In genomic region chr3:69322512-69322911, GRCh38 we compare ENCODE assay signal across 8 cellular contexts.
DNase-seq lines count a peak whose midpoint lies in the region; ATAC-seq and TF ChIP-seq lines count a peak whose summit lies in the region.
"Not testable (repeated sequence)": the region's sequence is repeated elsewhere in the genome, so short reads cannot be mapped to it uniquely, and the experiment has no call there.

No MANE protein-coding gene starts in this region.

- H3K27ac ChIP-seq in OCI-LY1 (ENCODE audit: low read depth, low read length, poor library complexity, severe bottlenecking) (peak overlapping the region; percentile 33), heart left ventricle (peak overlapping the region in 9 of 12 donors; percentile 8 to 93 (median 83)), right atrium auricular region (peak overlapping the region; percentile 37 to 70), temporal lobe (ENCODE audit: low read depth, low read length) (peak overlapping the region; percentile 100)

- H3K4me2 ChIP-seq in OCI-LY1 (ENCODE audit: low read length): not testable (repeated sequence)

- not testable (repeated sequence) for H3K36me3 Mint-ChIP-seq in Caco-2 (ENCODE audit: insufficient read depth, unreplicated experiment); activated T-helper 1 cell treated with anti-CD3 and anti-CD28 coated beads, Interleukin-12 subunit alpha, Interleukin-12 subunit beta, Interleukin-2, Interleukin-4 antibody, amounts not matched to agents 30 ng/mL and 10 ng/mL and 1 ng/mL, durations not matched to agents 14 hours and 24 hours and 36 hours (ENCODE audit: low read depth)
- peaks cover 10% of the 10 kb centered on the region for H3K36me3 Mint-ChIP-seq in MCF 10A (ENCODE audit: insufficient read depth, unreplicated experiment)
- peaks cover 34% of the 10 kb centered on the region for H3K36me3 Mint-ChIP-seq in dendritic cell treated with granulocyte-macrophage colony-stimulating factor and Interleukin-4, amounts not matched to agents 40 ng/mL and 50 ng/mL, for 4 days (ENCODE audit: low read depth)

- H3K27ac Mint-ChIP-seq in Caco-2 (ENCODE audit: unreplicated experiment): peak overlapping the region; percentile 59
- peak overlapping the region; percentile 4 for H3K27ac Mint-ChIP-seq in activated T-helper 1 cell treated with anti-CD3 and anti-CD28 coated beads, Interleukin-12 subunit alpha, Interleukin-12 subunit beta, Interleukin-2, Interleukin-4 antibody, amounts not matched to agents 30 ng/mL and 10 ng/mL and 1 ng/mL, durations not matched to agents 14 hours and 24 hours and 36 hours
- H3K27ac Mint-ChIP-seq in MCF 10A (ENCODE audit: low read depth, unreplicated experiment): peak overlapping the region; percentile 81
- peak overlapping the region; percentile 98 for H3K27ac Mint-ChIP-seq in dendritic cell treated with granulocyte-macrophage colony-stimulating factor and Interleukin-4, amounts not matched to agents 40 ng/mL and 50 ng/mL, for 4 days

- H3K9ac ChIP-seq in OCI-LY1 (ENCODE audit: low read length): not testable (repeated sequence)

- intact Hi-C loops in Caco-2 (cut with micrococcal nuclease; ENCODE audit: unreplicated experiment): loop anchor here (5.0 kb wide), 2 partner anchors 160 to 350 kb away; no protein-coding TSS in a partner anchor
- intact Hi-C loops in activated T-helper 1 cell treated with anti-CD3 and anti-CD28 coated beads, Interleukin-12 subunit alpha, Interleukin-12 subunit beta, Interleukin-2, Interleukin-4 antibody, amounts not matched to agents 30 ng/mL and 10 ng/mL and 1 ng/mL, durations not matched to agents 14 hours and 24 hours and 36 hours (cut with micrococcal nuclease): loop anchor here (5.0 to 10.0 kb wide), 2 partner anchors 220 to 622 kb away; no protein-coding TSS in a partner anchor
- intact Hi-C loops in MCF 10A (cut with micrococcal nuclease): not testable (repeated sequence)
- intact Hi-C loops in dendritic cell treated with granulocyte-macrophage colony-stimulating factor and Interleukin-4, amounts not matched to agents 40 ng/mL and 50 ng/mL, for 4 days (cut with micrococcal nuclease): loop anchor here (5.0 to 10.0 kb wide), 2 partner anchors 65 to 238 kb away; partner anchors contain the start of genes ARL6IP5, FRMD4B and UBA3
- intact Hi-C loops in heart left ventricle (cut with DNase I): loop anchor here in 8 of 10 donors (2.0 to 10.0 kb wide), 8 partner anchors 62 to 352 kb away; partner anchors contain the start of gene FRMD4B (in 1 of the 8)

- H3K9me3 ChIP-seq in Caco-2; OCI-LY1 (ENCODE audit: low read length); heart left ventricle; right atrium auricular region: not testable (repeated sequence)

- not testable (repeated sequence) for H2AFZ ChIP-seq in OCI-LY1 (ENCODE audit: low read length)

- H3K27me3 Mint-ChIP-seq in Caco-2 (ENCODE audit: insufficient read depth, unreplicated experiment); activated T-helper 1 cell treated with anti-CD3 and anti-CD28 coated beads, Interleukin-12 subunit alpha, Interleukin-12 subunit beta, Interleukin-2, Interleukin-4 antibody, amounts not matched to agents 30 ng/mL and 10 ng/mL and 1 ng/mL, durations not matched to agents 14 hours and 24 hours and 36 hours (ENCODE audit: insufficient read depth); MCF 10A (ENCODE audit: insufficient read depth, unreplicated experiment); dendritic cell treated with granulocyte-macrophage colony-stimulating factor and Interleukin-4, amounts not matched to agents 40 ng/mL and 50 ng/mL, for 4 days: not testable (repeated sequence)

- not testable (repeated sequence) for TF ChIP-seq POLR2A in heart left ventricle (IDR thresholded peaks at IDR 0.05)

- H3K4me3 Mint-ChIP-seq in Caco-2 (ENCODE audit: unreplicated experiment): peak overlapping the region; percentile 43
- not testable (repeated sequence) for H3K4me3 Mint-ChIP-seq in activated T-helper 1 cell treated with anti-CD3 and anti-CD28 coated beads, Interleukin-12 subunit alpha, Interleukin-12 subunit beta, Interleukin-2, Interleukin-4 antibody, amounts not matched to agents 30 ng/mL and 10 ng/mL and 1 ng/mL, durations not matched to agents 14 hours and 24 hours and 36 hours; MCF 10A (ENCODE audit: unreplicated experiment); dendritic cell treated with granulocyte-macrophage colony-stimulating factor and Interleukin-4, amounts not matched to agents 40 ng/mL and 50 ng/mL, for 4 days

- not testable (repeated sequence) for ATAC-seq in heart left ventricle

- not testable (repeated sequence) for H3K9me3 Mint-ChIP-seq in Caco-2 (ENCODE audit: unreplicated experiment); activated T-helper 1 cell treated with anti-CD3 and anti-CD28 coated beads, Interleukin-12 subunit alpha, Interleukin-12 subunit beta, Interleukin-2, Interleukin-4 antibody, amounts not matched to agents 30 ng/mL and 10 ng/mL and 1 ng/mL, durations not matched to agents 14 hours and 24 hours and 36 hours; MCF 10A (ENCODE audit: unreplicated experiment); dendritic cell treated with granulocyte-macrophage colony-stimulating factor and Interleukin-4, amounts not matched to agents 40 ng/mL and 50 ng/mL, for 4 days

- H4K20me1 ChIP-seq in OCI-LY1 (ENCODE audit: insufficient read depth, low read length): not testable (repeated sequence)

- peaks cover 21% of the 10 kb centered on the region for H3K4me1 Mint-ChIP-seq in Caco-2 (ENCODE audit: low read depth, unreplicated experiment)
- H3K4me1 Mint-ChIP-seq in activated T-helper 1 cell treated with anti-CD3 and anti-CD28 coated beads, Interleukin-12 subunit alpha, Interleukin-12 subunit beta, Interleukin-2, Interleukin-4 antibody, amounts not matched to agents 30 ng/mL and 10 ng/mL and 1 ng/mL, durations not matched to agents 14 hours and 24 hours and 36 hours (ENCODE audit: low read depth): peaks cover 41% of the 10 kb centered on the region
- H3K4me1 Mint-ChIP-seq in MCF 10A (ENCODE audit: insufficient read depth, unreplicated experiment): not testable (repeated sequence)
- H3K4me1 Mint-ChIP-seq in dendritic cell treated with granulocyte-macrophage colony-stimulating factor and Interleukin-4, amounts not matched to agents 40 ng/mL and 50 ng/mL, for 4 days (ENCODE audit: low read depth): peaks cover 75% of the 10 kb centered on the region

- POLR2A ChIA-PET in Caco-2 (lab: Charles Lee); MCF 10A (lab: Yijun Ruan, JAX): not testable (repeated sequence)

- TF ChIP-seq CTCF in Caco-2 (IDR thresholded peaks at IDR 0.05; ENCODE audit: insufficient read depth in 1 of 2, low read depth in 1 of 2, low read length in 1 of 2, severe bottlenecking in 1 of 2, unreplicated experiment in 1 of 2); OCI-LY1 (IDR thresholded peaks at IDR 0.05; ENCODE audit: low read length); MCF 10A (IDR thresholded peaks at IDR 0.05; ENCODE audit: unreplicated experiment); heart left ventricle (IDR thresholded peaks at IDR 0.05); right atrium auricular region (IDR thresholded peaks at IDR 0.05): not testable (repeated sequence)

- CTCF ChIA-PET in Caco-2 (lab: Charles Lee) (interaction anchor here (0.6 to 1.4 kb wide), 5 partner anchors 13 to 104 kb away, joined by 3 to 6 read pairs (median 3); no protein-coding TSS in a partner anchor), MCF 10A (lab: Yijun Ruan, JAX) (interaction anchor here (1.1 to 4.5 kb wide), 9 partner anchors 13 to 162 kb away, joined by 3 to 48 read pairs (median 11); no protein-coding TSS in a partner anchor)

- peaks cover 37% of the 10 kb centered on the region for H3K4me1 ChIP-seq in Caco-2
- peaks cover 67% of the 10 kb centered on the region for H3K4me1 ChIP-seq in OCI-LY1 (ENCODE audit: insufficient read depth, low read length, severe bottlenecking)
- peaks cover 0 to 90% (median 28%) of the 10 kb centered on the region in 12 donors for H3K4me1 ChIP-seq in heart left ventricle
- H3K4me1 ChIP-seq in right atrium auricular region: peaks cover 0 to 61% of the 10 kb centered on the region in 2 donors

- H3F3A ChIP-seq in OCI-LY1 (ENCODE audit: insufficient read depth, low read length): not testable (repeated sequence)

- H3K36me3 ChIP-seq in Caco-2 (ENCODE audit: control insufficient read depth, insufficient read depth, low read length); OCI-LY1 (ENCODE audit: insufficient read depth, low read length); heart left ventricle; right atrium auricular region: not testable (repeated sequence)

- H3K9me2 ChIP-seq in OCI-LY1 (ENCODE audit: low read depth, low read length): not testable (repeated sequence)

- H3K4me3 ChIP-seq in Caco-2 (ENCODE audit: low read depth, low read length); OCI-LY1 (ENCODE audit: low read depth, low read length, poor library complexity, severe bottlenecking); heart left ventricle; right atrium auricular region: not testable (repeated sequence)

- DNase-seq in Caco-2; activated T-helper 1 cell treated with anti-CD3 and anti-CD28 coated beads, Interleukin-12 subunit alpha, Interleukin-12 subunit beta, Interleukin-2, Interleukin-4 antibody, amounts not matched to agents 30 ng/mL and 10 ng/mL and 1 ng/mL, durations not matched to agents 14 hours and 24 hours and 36 hours (ENCODE audit: low spot score); MCF 10A (ENCODE audit: unreplicated experiment); heart left ventricle; right atrium auricular region (ENCODE audit: low spot score): not testable (repeated sequence)

- H3K27me3 ChIP-seq in Caco-2 (replicated peaks; ENCODE audit: control insufficient read depth, insufficient read depth, low read length); OCI-LY1 (ENCODE audit: insufficient read depth, low read length); heart left ventricle; right atrium auricular region: not testable (repeated sequence)

- 90 to 94% (median 93%) methylated on average over 4 of the region's 4 CpGs for WGBS in heart left ventricle, 4 donors

- not testable (repeated sequence) for H3K79me2 ChIP-seq in OCI-LY1 (ENCODE audit: insufficient read depth, low read length)

- TSS peak; percentile 60 for BruUV-seq in Caco-2 (replicated peaks; lab: Mats Ljungman, UMichigan)
- not testable (repeated sequence) for BruUV-seq in MCF 10A (replicated peaks; lab: Mats Ljungman, UMichigan)

Comparison
In these comparisons a context has a peak if more than half of its experiments do, and no peak if none do; other contexts are left out.
1. H3K27ac Mint-ChIP-seq: peak in every context shown above with its lines; median percentile 98 in dendritic cell treated with granulocyte-macrophage colony-stimulating factor and Interleukin-4, amounts not matched to agents 40 ng/mL and 50 ng/mL, for 4 days; 81 in MCF 10A; 59 in Caco-2; 4 in activated T-helper 1 cell treated with anti-CD3 and anti-CD28 coated beads, Interleukin-12 subunit alpha, Interleukin-12 subunit beta, Interleukin-2, Interleukin-4 antibody, amounts not matched to agents 30 ng/mL and 10 ng/mL and 1 ng/mL, durations not matched to agents 14 hours and 24 hours and 36 hours.
2. H3K27ac ChIP-seq: peak in every context shown above with its lines; median percentile 100 in temporal lobe; 83 in heart left ventricle; 54 in right atrium auricular region; 33 in OCI-LY1.